Comparison of ENCODE assay signal across 1 cellular context in the genomic region with DNA sequence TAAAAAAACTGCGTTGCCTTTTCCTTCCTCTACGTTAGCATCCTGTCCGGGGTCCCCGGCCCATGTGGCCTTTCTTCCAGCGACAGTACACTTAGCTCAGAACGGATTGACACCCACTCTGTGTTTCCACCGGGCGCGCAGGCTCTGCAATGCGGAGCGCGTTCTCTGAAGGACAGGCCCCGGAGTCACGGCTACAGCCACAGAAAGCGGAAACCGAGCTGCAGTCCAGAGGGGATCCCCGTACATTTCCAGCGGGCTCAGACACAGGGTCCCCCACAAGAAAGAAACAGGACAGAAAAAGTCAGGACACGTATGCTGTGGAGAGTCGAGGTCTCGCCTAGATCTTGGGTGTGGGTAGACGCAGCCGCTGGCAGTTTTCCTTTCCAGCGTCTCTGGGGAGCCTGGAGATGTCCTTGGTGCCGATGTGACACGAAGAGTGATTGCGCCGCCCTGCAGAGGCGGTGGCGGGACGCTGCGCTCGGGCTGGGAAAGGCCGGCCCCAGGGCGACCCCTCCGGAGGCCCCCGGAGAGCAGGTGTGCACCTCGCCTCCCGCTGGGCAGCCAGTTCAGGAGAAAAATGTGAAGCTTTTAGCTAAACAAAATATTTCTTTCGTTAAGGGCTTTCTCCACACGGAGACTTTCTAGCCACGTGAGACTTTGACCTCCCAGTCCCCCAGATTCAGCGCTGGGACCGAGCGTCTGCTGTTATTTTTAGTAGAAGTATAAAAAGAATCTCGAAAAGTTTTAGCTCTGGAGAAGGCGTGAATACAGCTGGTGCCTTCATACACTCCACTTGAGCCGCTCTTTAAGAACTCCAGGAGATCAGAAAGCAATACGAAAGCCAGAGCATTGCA.
TF ChIP-seq lines count a peak whose summit lies in the region.

No MANE protein-coding gene starts in this region.

TF ChIP-seq in GM12878, 131 proteins besides CTCF, POLR2A, EP300 and RAD21 (continued from another document):
- TF ChIP-seq, protein P1, sequence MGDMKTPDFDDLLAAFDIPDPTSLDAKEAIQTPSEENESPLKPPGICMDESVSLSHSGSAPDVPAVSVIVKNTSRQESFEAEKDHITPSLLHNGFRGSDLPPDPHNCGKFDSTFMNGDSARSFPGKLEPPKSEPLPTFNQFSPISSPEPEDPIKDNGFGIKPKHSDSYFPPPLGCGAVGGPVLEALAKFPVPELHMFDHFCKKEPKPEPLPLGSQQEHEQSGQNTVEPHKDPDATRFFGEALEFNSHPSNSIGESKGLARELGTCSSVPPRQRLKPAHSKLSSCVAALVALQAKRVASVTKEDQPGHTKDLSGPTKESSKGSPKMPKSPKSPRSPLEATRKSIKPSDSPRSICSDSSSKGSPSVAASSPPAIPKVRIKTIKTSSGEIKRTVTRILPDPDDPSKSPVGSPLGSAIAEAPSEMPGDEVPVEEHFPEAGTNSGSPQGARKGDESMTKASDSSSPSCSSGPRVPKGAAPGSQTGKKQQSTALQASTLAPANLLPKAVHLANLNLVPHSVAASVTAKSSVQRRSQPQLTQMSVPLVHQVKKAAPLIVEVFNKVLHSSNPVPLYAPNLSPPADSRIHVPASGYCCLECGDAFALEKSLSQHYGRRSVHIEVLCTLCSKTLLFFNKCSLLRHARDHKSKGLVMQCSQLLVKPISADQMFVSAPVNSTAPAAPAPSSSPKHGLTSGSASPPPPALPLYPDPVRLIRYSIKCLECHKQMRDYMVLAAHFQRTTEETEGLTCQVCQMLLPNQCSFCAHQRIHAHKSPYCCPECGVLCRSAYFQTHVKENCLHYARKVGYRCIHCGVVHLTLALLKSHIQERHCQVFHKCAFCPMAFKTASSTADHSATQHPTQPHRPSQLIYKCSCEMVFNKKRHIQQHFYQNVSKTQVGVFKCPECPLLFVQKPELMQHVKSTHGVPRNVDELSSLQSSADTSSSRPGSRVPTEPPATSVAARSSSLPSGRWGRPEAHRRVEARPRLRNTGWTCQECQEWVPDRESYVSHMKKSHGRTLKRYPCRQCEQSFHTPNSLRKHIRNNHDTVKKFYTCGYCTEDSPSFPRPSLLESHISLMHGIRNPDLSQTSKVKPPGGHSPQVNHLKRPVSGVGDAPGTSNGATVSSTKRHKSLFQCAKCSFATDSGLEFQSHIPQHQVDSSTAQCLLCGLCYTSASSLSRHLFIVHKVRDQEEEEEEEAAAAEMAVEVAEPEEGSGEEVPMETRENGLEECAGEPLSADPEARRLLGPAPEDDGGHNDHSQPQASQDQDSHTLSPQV (IDR thresholded peaks at IDR 0.05), result no peak
- TF ChIP-seq POLR2AphosphoS2 (IDR thresholded peaks at IDR 0.05; ENCODE audit: low read depth, low read length) (no peak), GABPA (IDR thresholded peaks at IDR 0.05; ENCODE audit: low read depth) (0 out of 2 replicates have a peak, but pooled peaks have one; percentile 12), PML (IDR thresholded peaks at IDR 0.05; ENCODE audit: low read length) (peak; percentile 67; the same call in 1 of the 2 replicates), ZZZ3 (IDR thresholded peaks at IDR 0.05; ENCODE audit: control insufficient read depth, insufficient read length, low read depth) (no peak), MYC (IDR thresholded peaks at IDR 0.05; ENCODE audit: insufficient read depth, insufficient read length, insufficient replicate concordance, low read length, severe bottlenecking) (no peak), LARP7 (IDR thresholded peaks at IDR 0.05) (no peak), SREBF1 (IDR thresholded peaks at IDR 0.05; ENCODE audit: low read length) (no peak), TCF3 (IDR thresholded peaks at IDR 0.05; ENCODE audit: borderline replicate concordance, insufficient read depth, low read depth, low read length) (no peak), ZNF622 (IDR thresholded peaks at IDR 0.05) (no peak), SMC3 (IDR thresholded peaks at IDR 0.05; ENCODE audit: borderline replicate concordance, low read length) (no peak), SMARCA5 (IDR thresholded peaks at IDR 0.05) (no peak), CBFB (IDR thresholded peaks at IDR 0.05; ENCODE audit: low read depth) (0 out of 2 replicates have a peak, but pooled peaks have one; percentile 46), KAT2A (conservative IDR thresholded peaks at IDR 0.05; ENCODE audit: control insufficient read depth, low read depth, low read length) (no peak), YBX1 (IDR thresholded peaks at IDR 0.05) (no peak), IKZF2 (IDR thresholded peaks at IDR 0.05) (peak; percentile 71 to 73), EGR1 (IDR thresholded peaks at IDR 0.05; ENCODE audit: borderline replicate concordance in 1 of 2, low read depth in 2 of 2, low read length in 2 of 2) (0 out of 3 replicates have a peak, but pooled peaks of 1 of the 2 experiments have one; percentile 30), HDAC6 (IDR thresholded peaks at IDR 0.05; ENCODE audit: unreplicated experiment) (peak; percentile 69), MXI1 (IDR thresholded peaks at IDR 0.05; ENCODE audit: low read depth, low read length) (peak; percentile 42; the same call in 1 of the 2 replicates), MEF2B (IDR thresholded peaks at IDR 0.05; ENCODE audit: partially characterized antibody, poor library complexity, severe bottlenecking) (peak; percentile 82), TBL1XR1 (IDR thresholded peaks at IDR 0.05; ENCODE audit: low read depth, low read length) (no peak), NFIC (IDR thresholded peaks at IDR 0.05; ENCODE audit: low read depth, low read length) (peak; percentile 24; the same call in 1 of the 2 replicates), ZSCAN29 (IDR thresholded peaks at IDR 0.05) (no peak), SIN3A (IDR thresholded peaks at IDR 0.05; ENCODE audit: low read depth, low read length) (no peak)
- TF ChIP-seq, protein P2, sequence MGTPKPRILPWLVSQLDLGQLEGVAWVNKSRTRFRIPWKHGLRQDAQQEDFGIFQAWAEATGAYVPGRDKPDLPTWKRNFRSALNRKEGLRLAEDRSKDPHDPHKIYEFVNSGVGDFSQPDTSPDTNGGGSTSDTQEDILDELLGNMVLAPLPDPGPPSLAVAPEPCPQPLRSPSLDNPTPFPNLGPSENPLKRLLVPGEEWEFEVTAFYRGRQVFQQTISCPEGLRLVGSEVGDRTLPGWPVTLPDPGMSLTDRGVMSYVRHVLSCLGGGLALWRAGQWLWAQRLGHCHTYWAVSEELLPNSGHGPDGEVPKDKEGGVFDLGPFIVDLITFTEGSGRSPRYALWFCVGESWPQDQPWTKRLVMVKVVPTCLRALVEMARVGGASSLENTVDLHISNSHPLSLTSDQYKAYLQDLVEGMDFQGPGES (IDR thresholded peaks at IDR 0.05), result no peak
- TF ChIP-seq, protein P3, sequence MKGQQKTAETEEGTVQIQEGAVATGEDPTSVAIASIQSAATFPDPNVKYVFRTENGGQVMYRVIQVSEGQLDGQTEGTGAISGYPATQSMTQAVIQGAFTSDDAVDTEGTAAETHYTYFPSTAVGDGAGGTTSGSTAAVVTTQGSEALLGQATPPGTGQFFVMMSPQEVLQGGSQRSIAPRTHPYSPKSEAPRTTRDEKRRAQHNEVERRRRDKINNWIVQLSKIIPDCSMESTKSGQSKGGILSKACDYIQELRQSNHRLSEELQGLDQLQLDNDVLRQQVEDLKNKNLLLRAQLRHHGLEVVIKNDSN (IDR thresholded peaks at IDR 0.05; ENCODE audit: borderline replicate concordance, extremely low read length, insufficient read depth, low read depth, low read length), result no peak
- TF ChIP-seq, protein P4, sequence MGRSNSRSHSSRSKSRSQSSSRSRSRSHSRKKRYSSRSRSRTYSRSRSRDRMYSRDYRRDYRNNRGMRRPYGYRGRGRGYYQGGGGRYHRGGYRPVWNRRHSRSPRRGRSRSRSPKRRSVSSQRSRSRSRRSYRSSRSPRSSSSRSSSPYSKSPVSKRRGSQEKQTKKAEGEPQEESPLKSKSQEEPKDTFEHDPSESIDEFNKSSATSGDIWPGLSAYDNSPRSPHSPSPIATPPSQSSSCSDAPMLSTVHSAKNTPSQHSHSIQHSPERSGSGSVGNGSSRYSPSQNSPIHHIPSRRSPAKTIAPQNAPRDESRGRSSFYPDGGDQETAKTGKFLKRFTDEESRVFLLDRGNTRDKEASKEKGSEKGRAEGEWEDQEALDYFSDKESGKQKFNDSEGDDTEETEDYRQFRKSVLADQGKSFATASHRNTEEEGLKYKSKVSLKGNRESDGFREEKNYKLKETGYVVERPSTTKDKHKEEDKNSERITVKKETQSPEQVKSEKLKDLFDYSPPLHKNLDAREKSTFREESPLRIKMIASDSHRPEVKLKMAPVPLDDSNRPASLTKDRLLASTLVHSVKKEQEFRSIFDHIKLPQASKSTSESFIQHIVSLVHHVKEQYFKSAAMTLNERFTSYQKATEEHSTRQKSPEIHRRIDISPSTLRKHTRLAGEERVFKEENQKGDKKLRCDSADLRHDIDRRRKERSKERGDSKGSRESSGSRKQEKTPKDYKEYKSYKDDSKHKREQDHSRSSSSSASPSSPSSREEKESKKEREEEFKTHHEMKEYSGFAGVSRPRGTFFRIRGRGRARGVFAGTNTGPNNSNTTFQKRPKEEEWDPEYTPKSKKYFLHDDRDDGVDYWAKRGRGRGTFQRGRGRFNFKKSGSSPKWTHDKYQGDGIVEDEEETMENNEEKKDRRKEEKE (IDR thresholded peaks at IDR 0.05), result no peak
- TF ChIP-seq, protein P5, sequence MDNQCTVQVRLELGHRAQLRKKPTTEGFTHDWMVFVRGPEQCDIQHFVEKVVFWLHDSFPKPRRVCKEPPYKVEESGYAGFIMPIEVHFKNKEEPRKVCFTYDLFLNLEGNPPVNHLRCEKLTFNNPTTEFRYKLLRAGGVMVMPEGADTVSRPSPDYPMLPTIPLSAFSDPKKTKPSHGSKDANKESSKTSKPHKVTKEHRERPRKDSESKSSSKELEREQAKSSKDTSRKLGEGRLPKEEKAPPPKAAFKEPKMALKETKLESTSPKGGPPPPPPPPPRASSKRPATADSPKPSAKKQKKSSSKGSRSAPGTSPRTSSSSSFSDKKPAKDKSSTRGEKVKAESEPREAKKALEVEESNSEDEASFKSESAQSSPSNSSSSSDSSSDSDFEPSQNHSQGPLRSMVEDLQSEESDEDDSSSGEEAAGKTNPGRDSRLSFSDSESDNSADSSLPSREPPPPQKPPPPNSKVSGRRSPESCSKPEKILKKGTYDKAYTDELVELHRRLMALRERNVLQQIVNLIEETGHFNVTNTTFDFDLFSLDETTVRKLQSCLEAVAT (IDR thresholded peaks at IDR 0.05), result no peak
- TF ChIP-seq, protein P6, sequence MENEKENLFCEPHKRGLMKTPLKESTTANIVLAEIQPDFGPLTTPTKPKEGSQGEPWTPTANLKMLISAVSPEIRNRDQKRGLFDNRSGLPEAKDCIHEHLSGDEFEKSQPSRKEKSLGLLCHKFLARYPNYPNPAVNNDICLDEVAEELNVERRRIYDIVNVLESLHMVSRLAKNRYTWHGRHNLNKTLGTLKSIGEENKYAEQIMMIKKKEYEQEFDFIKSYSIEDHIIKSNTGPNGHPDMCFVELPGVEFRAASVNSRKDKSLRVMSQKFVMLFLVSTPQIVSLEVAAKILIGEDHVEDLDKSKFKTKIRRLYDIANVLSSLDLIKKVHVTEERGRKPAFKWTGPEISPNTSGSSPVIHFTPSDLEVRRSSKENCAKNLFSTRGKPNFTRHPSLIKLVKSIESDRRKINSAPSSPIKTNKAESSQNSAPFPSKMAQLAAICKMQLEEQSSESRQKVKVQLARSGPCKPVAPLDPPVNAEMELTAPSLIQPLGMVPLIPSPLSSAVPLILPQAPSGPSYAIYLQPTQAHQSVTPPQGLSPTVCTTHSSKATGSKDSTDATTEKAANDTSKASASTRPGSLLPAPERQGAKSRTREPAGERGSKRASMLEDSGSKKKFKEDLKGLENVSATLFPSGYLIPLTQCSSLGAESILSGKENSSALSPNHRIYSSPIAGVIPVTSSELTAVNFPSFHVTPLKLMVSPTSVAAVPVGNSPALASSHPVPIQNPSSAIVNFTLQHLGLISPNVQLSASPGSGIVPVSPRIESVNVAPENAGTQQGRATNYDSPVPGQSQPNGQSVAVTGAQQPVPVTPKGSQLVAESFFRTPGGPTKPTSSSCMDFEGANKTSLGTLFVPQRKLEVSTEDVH (IDR thresholded peaks at IDR 0.05; ENCODE audit: low read depth, partially characterized antibody), result no peak
- TF ChIP-seq, protein P7, sequence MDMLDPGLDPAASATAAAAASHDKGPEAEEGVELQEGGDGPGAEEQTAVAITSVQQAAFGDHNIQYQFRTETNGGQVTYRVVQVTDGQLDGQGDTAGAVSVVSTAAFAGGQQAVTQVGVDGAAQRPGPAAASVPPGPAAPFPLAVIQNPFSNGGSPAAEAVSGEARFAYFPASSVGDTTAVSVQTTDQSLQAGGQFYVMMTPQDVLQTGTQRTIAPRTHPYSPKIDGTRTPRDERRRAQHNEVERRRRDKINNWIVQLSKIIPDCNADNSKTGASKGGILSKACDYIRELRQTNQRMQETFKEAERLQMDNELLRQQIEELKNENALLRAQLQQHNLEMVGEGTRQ (IDR thresholded peaks at IDR 0.05; ENCODE audit: borderline replicate concordance, low read depth, low read length), result no peak
- TF ChIP-seq, protein P8, sequence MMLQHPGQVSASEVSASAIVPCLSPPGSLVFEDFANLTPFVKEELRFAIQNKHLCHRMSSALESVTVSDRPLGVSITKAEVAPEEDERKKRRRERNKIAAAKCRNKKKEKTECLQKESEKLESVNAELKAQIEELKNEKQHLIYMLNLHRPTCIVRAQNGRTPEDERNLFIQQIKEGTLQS (IDR thresholded peaks at IDR 0.05; ENCODE audit: borderline replicate concordance, extremely low read depth, low read depth, low read length), result no peak
